10 cellular contexts compared by ENCODE assay signal in genomic region chr18:63040788-63041410, GRCh38.
DNase-seq lines count a peak whose midpoint lies in the region; ATAC-seq lines count a peak whose summit lies in the region.
"Had no signal": no experiment of that assay in that cellular context is flagged by ENCODE, and none has a peak within 500 bp of the region (broad histone marks: within the 10 kb centered on the region; RNA-seq: fewer than 3 reads in every experiment).

No MANE protein-coding gene starts in this region.

- DNase-seq in activated T-cell treated with anti-CD3 and anti-CD28 coated beads, Interleukin-2, amount 50 U/mL, for 4 hours = no peak
- no peak for DNase-seq in activated T-cell treated with anti-CD3 and anti-CD28 coated beads for 4 hours
- no peak for DNase-seq in stimulated activated naive CD8-positive, alpha-beta T cell treated with anti-CD3 and anti-CD28 coated beads, Interleukin-15, Interleukin-2, amounts not matched to agents 100 U/mL and 50 U/mL, for 24 hours
- no peak for DNase-seq in NCI-H510A (lab: John Stamatoyannopoulos, UW)
- DNase-seq in stimulated activated CD4-positive, alpha-beta T cell treated with anti-CD3 and anti-CD28 coated beads, Interleukin-4, amount 100 ng/mL, for 24 hours = no peak
- no peak for DNase-seq in NCI-H187 treated with DMSO at 0.1 percent for 48 hours (lab: John Stamatoyannopoulos, UW)
- DNase-seq: mammary epithelial cell, T-cell had no signal

- no peak overlapping the region for H3K4me3 Mint-ChIP-seq in activated T-cell treated with anti-CD3 and anti-CD28 coated beads, Interleukin-2, amount 50 U/mL, for 4 hours
- H3K4me3 Mint-ChIP-seq: T-cell had no signal

- peaks cover 14% of the 10 kb centered on the region for H3K4me1 Mint-ChIP-seq in activated T-cell treated with anti-CD3 and anti-CD28 coated beads, Interleukin-2, amount 50 U/mL, for 4 hours (ENCODE audit: low read depth)

- peaks cover 5% of the 10 kb centered on the region for H3K27me3 Mint-ChIP-seq in activated T-cell treated with anti-CD3 and anti-CD28 coated beads, Interleukin-2, amount 50 U/mL, for 4 hours (ENCODE audit: low read depth)

- H3K9me3 Mint-ChIP-seq in activated T-cell treated with anti-CD3 and anti-CD28 coated beads, Interleukin-2, amount 50 U/mL, for 4 hours = peaks cover 13% of the 10 kb centered on the region

- H3K36me3 Mint-ChIP-seq in activated T-cell treated with anti-CD3 and anti-CD28 coated beads, Interleukin-2, amount 50 U/mL, for 4 hours (ENCODE audit: insufficient read depth) = no peaks in the 10 kb centered on the region
- H3K36me3 Mint-ChIP-seq: T-cell had no signal

- ATAC-seq in activated T-cell treated with anti-CD3 and anti-CD28 coated beads, Interleukin-2, amount 50 U/mL, for 4 hours = peak; percentile 62 to 70
- peak; percentile 70 for ATAC-seq in GM21723 (IDR thresholded peaks at IDR 0.05; ENCODE audit: unreplicated experiment)
- peak; percentile 49 for ATAC-seq in HG03521 (IDR thresholded peaks at IDR 0.05; ENCODE audit: unreplicated experiment)
- peak; percentile 54 for ATAC-seq in stimulated activated naive CD8-positive, alpha-beta T cell treated with anti-CD3 and anti-CD28 coated beads, Interleukin-15, Interleukin-2, amounts not matched to agents 100 U/mL and 50 U/mL, for 24 hours
